ENCODE assay signal across 1 cellular context in the genomic region with DNA sequence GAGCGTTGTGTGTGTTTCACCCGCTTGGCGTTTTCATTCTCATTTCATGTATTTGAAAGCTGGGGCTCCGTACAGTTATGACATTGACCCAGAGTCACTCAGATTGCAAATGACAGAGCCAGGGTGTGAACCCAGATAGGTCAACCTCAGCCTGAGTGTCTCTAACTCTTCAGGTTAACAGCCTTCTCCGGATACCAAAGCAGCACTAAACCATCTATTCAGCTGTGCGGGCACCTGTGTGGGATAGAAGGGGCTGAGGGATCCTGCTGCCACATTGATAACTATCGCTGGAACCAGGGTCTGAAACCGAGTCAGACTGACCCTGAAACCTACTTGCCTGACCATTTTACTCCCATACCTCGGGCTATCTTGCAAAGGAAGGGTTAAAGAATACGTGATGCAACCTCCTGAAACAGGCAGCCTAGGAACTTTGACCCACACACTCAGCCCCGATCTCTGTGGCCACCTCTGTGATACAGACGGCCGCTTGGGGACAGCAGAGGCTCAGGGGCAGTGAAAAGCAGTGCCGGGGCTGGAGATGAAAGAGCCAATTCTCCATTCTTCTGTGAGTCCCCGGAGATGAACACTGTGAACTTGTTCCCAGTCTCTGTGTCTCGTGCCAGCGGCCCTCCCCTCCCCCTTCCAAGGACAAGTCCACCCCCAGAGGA.
TF ChIP-seq lines count a peak whose summit lies in the region.

No MANE protein-coding gene starts in this region.

TF ChIP-seq in HepG2, 621 proteins besides CTCF, POLR2A, EP300 and RAD21 (continued from another document and continues in another):
- TF ChIP-seq, protein P1, sequence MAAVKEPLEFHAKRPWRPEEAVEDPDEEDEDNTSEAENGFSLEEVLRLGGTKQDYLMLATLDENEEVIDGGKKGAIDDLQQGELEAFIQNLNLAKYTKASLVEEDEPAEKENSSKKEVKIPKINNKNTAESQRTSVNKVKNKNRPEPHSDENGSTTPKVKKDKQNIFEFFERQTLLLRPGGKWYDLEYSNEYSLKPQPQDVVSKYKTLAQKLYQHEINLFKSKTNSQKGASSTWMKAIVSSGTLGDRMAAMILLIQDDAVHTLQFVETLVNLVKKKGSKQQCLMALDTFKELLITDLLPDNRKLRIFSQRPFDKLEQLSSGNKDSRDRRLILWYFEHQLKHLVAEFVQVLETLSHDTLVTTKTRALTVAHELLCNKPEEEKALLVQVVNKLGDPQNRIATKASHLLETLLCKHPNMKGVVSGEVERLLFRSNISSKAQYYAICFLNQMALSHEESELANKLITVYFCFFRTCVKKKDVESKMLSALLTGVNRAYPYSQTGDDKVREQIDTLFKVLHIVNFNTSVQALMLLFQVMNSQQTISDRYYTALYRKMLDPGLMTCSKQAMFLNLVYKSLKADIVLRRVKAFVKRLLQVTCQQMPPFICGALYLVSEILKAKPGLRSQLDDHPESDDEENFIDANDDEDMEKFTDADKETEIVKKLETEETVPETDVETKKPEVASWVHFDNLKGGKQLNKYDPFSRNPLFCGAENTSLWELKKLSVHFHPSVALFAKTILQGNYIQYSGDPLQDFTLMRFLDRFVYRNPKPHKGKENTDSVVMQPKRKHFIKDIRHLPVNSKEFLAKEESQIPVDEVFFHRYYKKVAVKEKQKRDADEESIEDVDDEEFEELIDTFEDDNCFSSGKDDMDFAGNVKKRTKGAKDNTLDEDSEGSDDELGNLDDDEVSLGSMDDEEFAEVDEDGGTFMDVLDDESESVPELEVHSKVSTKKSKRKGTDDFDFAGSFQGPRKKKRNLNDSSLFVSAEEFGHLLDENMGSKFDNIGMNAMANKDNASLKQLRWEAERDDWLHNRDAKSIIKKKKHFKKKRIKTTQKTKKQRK (IDR thresholded peaks at IDR 0.05; ENCODE audit: low read length): no peak
- TF ChIP-seq ZNF841 (CRISPR knock-in tag; IDR thresholded peaks at IDR 0.05; ENCODE audit: borderline replicate concordance): no peak
- TF ChIP-seq ZNF556 (CRISPR knock-in tag; IDR thresholded peaks at IDR 0.05; ENCODE audit: borderline replicate concordance): peak; percentile 90
- peak; percentile 80 for TF ChIP-seq HMG20B (CRISPR knock-in tag; conservative IDR thresholded peaks at IDR 0.05)
- peak; percentile 98 for TF ChIP-seq HNF4G (IDR thresholded peaks at IDR 0.05; ENCODE audit: borderline replicate concordance, low read depth, low read length)
- TF ChIP-seq HNF4G (CRISPR knock-in tag; IDR thresholded peaks at IDR 0.05; ENCODE audit: borderline replicate concordance, low read depth): peak; percentile 98
- TF ChIP-seq TOPORS (CRISPR knock-in tag; IDR thresholded peaks at IDR 0.05): no peak
- no peak for TF ChIP-seq ZNF354B (CRISPR knock-in tag; IDR thresholded peaks at IDR 0.05)
- TF ChIP-seq, protein P2, sequence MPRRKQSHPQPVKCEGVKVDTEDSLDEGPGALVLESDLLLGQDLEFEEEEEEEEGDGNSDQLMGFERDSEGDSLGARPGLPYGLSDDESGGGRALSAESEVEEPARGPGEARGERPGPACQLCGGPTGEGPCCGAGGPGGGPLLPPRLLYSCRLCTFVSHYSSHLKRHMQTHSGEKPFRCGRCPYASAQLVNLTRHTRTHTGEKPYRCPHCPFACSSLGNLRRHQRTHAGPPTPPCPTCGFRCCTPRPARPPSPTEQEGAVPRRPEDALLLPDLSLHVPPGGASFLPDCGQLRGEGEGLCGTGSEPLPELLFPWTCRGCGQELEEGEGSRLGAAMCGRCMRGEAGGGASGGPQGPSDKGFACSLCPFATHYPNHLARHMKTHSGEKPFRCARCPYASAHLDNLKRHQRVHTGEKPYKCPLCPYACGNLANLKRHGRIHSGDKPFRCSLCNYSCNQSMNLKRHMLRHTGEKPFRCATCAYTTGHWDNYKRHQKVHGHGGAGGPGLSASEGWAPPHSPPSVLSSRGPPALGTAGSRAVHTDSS (CRISPR knock-in tag; conservative IDR thresholded peaks at IDR 0.05): no peak
- TF ChIP-seq, protein P3, sequence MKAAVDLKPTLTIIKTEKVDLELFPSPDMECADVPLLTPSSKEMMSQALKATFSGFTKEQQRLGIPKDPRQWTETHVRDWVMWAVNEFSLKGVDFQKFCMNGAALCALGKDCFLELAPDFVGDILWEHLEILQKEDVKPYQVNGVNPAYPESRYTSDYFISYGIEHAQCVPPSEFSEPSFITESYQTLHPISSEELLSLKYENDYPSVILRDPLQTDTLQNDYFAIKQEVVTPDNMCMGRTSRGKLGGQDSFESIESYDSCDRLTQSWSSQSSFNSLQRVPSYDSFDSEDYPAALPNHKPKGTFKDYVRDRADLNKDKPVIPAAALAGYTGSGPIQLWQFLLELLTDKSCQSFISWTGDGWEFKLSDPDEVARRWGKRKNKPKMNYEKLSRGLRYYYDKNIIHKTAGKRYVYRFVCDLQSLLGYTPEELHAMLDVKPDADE (CRISPR knock-in tag; IDR thresholded peaks at IDR 0.05): no peak
- TF ChIP-seq ZNF546 (CRISPR knock-in tag; conservative IDR thresholded peaks at IDR 0.05): no peak
- TF ChIP-seq ZEB1 (IDR thresholded peaks at IDR 0.05; ENCODE audit: insufficient replicate concordance, low read depth): peak; percentile 55
- TF ChIP-seq, protein P4, sequence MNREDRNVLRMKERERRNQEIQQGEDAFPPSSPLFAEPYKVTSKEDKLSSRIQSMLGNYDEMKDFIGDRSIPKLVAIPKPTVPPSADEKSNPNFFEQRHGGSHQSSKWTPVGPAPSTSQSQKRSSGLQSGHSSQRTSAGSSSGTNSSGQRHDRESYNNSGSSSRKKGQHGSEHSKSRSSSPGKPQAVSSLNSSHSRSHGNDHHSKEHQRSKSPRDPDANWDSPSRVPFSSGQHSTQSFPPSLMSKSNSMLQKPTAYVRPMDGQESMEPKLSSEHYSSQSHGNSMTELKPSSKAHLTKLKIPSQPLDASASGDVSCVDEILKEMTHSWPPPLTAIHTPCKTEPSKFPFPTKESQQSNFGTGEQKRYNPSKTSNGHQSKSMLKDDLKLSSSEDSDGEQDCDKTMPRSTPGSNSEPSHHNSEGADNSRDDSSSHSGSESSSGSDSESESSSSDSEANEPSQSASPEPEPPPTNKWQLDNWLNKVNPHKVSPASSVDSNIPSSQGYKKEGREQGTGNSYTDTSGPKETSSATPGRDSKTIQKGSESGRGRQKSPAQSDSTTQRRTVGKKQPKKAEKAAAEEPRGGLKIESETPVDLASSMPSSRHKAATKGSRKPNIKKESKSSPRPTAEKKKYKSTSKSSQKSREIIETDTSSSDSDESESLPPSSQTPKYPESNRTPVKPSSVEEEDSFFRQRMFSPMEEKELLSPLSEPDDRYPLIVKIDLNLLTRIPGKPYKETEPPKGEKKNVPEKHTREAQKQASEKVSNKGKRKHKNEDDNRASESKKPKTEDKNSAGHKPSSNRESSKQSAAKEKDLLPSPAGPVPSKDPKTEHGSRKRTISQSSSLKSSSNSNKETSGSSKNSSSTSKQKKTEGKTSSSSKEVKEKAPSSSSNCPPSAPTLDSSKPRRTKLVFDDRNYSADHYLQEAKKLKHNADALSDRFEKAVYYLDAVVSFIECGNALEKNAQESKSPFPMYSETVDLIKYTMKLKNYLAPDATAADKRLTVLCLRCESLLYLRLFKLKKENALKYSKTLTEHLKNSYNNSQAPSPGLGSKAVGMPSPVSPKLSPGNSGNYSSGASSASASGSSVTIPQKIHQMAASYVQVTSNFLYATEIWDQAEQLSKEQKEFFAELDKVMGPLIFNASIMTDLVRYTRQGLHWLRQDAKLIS (CRISPR knock-in tag; IDR thresholded peaks at IDR 0.05): no peak
- TF ChIP-seq, protein P5, sequence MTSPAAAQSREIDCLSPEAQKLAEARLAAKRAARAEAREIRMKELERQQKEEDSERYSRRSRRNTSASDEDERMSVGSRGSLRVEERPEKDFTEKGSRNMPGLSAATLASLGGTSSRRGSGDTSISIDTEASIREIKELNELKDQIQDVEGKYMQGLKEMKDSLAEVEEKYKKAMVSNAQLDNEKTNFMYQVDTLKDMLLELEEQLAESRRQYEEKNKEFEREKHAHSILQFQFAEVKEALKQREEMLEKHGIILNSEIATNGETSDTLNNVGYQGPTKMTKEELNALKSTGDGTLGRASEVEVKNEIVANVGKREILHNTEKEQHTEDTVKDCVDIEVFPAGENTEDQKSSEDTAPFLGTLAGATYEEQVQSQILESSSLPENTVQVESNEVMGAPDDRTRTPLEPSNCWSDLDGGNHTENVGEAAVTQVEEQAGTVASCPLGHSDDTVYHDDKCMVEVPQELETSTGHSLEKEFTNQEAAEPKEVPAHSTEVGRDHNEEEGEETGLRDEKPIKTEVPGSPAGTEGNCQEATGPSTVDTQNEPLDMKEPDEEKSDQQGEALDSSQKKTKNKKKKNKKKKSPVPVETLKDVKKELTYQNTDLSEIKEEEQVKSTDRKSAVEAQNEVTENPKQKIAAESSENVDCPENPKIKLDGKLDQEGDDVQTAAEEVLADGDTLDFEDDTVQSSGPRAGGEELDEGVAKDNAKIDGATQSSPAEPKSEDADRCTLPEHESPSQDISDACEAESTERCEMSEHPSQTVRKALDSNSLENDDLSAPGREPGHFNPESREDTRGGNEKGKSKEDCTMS (CRISPR knock-in tag; conservative IDR thresholded peaks at IDR 0.05): peak; percentile 84; the same call in 1 of the 2 replicates
- TF ChIP-seq, protein P6, sequence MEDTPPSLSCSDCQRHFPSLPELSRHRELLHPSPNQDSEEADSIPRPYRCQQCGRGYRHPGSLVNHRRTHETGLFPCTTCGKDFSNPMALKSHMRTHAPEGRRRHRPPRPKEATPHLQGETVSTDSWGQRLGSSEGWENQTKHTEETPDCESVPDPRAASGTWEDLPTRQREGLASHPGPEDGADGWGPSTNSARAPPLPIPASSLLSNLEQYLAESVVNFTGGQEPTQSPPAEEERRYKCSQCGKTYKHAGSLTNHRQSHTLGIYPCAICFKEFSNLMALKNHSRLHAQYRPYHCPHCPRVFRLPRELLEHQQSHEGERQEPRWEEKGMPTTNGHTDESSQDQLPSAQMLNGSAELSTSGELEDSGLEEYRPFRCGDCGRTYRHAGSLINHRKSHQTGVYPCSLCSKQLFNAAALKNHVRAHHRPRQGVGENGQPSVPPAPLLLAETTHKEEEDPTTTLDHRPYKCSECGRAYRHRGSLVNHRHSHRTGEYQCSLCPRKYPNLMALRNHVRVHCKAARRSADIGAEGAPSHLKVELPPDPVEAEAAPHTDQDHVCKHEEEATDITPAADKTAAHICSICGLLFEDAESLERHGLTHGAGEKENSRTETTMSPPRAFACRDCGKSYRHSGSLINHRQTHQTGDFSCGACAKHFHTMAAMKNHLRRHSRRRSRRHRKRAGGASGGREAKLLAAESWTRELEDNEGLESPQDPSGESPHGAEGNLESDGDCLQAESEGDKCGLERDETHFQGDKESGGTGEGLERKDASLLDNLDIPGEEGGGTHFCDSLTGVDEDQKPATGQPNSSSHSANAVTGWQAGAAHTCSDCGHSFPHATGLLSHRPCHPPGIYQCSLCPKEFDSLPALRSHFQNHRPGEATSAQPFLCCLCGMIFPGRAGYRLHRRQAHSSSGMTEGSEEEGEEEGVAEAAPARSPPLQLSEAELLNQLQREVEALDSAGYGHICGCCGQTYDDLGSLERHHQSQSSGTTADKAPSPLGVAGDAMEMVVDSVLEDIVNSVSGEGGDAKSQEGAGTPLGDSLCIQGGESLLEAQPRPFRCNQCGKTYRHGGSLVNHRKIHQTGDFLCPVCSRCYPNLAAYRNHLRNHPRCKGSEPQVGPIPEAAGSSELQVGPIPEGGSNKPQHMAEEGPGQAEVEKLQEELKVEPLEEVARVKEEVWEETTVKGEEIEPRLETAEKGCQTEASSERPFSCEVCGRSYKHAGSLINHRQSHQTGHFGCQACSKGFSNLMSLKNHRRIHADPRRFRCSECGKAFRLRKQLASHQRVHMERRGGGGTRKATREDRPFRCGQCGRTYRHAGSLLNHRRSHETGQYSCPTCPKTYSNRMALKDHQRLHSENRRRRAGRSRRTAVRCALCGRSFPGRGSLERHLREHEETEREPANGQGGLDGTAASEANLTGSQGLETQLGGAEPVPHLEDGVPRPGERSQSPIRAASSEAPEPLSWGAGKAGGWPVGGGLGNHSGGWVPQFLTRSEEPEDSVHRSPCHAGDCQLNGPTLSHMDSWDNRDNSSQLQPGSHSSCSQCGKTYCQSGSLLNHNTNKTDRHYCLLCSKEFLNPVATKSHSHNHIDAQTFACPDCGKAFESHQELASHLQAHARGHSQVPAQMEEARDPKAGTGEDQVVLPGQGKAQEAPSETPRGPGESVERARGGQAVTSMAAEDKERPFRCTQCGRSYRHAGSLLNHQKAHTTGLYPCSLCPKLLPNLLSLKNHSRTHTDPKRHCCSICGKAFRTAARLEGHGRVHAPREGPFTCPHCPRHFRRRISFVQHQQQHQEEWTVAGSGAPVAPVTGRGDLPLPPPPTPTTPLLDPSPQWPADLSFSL (CRISPR knock-in tag; IDR thresholded peaks at IDR 0.05): no peak
- no peak; the same call in 1 of the 2 replicates for TF ChIP-seq ZNF777 (CRISPR knock-in tag; IDR thresholded peaks at IDR 0.05)
- TF ChIP-seq SALL2 (CRISPR knock-in tag; IDR thresholded peaks at IDR 0.05): peak; percentile 91; the same call in 1 of the 2 replicates
- TF ChIP-seq ZSCAN12 (CRISPR knock-in tag; IDR thresholded peaks at IDR 0.05): 0 out of 2 replicates have a peak, but pooled peaks have one; percentile 16
- TF ChIP-seq NONO (IDR thresholded peaks at IDR 0.05): no peak
- TF ChIP-seq NONO (CRISPR knock-in tag; conservative IDR thresholded peaks at IDR 0.05): peak; percentile 96
- TF ChIP-seq BCLAF1 (IDR thresholded peaks at IDR 0.05): no peak
- no peak for TF ChIP-seq NR1H2 (CRISPR knock-in tag; IDR thresholded peaks at IDR 0.05; ENCODE audit: borderline replicate concordance, low read depth)
- TF ChIP-seq SNRNP70 (IDR thresholded peaks at IDR 0.05; ENCODE audit: low read depth, low read length): no peak
- TF ChIP-seq KLF12 (CRISPR knock-in tag; IDR thresholded peaks at IDR 0.05; ENCODE audit: borderline replicate concordance): 0 out of 2 replicates have a peak, but pooled peaks have one; percentile 53
- no peak for TF ChIP-seq RFX5 (IDR thresholded peaks at IDR 0.05; ENCODE audit: low read depth, low read length)
